8 cellular contexts compared by ENCODE assay signal in the genomic region with DNA sequence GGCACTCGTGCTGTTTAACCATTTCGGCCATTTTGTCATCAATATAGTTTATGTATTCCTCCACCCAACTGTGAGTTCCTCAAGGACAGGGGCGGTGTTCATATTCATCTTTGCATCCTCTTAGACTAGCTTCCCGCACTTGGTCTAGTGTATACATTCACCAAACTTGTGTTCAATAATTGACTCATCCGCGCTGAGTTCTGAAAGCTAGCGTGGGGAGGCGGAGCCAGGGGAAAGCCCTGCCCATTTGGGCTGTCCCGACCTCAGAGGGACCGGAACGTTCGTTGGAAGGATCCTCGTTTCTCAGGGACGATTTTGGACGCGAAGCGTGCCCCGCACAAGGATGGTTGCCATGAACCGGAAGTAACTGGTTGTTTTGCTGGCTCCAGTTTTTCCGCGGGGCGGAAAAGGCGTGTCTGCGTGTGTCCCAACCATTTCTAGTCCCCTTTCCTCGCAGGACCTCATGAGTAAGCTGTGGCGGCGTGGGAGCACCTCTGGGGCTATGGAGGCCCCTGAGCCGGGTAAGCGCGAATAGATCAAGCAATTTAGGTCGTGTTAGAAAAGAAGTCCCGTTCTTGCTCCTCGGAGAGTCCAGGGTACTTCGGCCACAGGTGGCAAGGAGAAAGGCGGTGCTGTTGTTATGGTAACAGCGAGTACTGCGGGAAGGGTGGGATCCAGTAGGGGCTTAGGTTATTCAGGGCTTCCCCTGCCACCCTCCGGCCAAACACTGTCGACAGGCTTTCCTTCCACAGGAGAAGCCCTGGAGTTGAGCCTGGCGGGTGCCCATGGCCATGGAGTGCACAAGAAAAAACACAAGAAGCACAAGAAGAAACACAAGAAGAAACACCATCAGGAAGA. TPM values are rescaled to one million over a fixed set of nuclear protein-coding genes. Genes with fewer than 3 reads are reported as not detected.
A peak's percentile ranks its signal among the peaks of the same experiment; 100 is the strongest.
DNase-seq lines count a peak whose midpoint lies in the region; TF ChIP-seq lines count a peak whose summit lies in the region.

A gene (plus strand): TSS at position 434 of the 858 bp plus-strand sequence. CDS start 30 bp downstream, at position 464.

- peaks cover 42% of the 10 kb centered on the region for H3K4me1 Mint-ChIP-seq in nephron
- H3K4me1 Mint-ChIP-seq in stimulated activated naive CD8-positive, alpha-beta T cell treated with anti-CD3 and anti-CD28 coated beads, Interleukin-15, Interleukin-2, amounts not matched to agents 100 ng/mL and 50 ng/mL, for 24 hours (ENCODE audit: low read depth) = peaks cover 64% of the 10 kb centered on the region

- H3K4me3 ChIP-seq in H7 (ENCODE audit: insufficient read depth, low read depth, low read length) = peak within 1 kb of the TSS; percentile 59

- H3K27me3 ChIP-seq in H7 (ENCODE audit: control insufficient read depth, insufficient read depth, low read length) = no peaks in the 10 kb centered on the region

- peak within 1 kb of the TSS; percentile 94 to 97 (median 96) for H3K4me3 Mint-ChIP-seq in nephron
- peak within 1 kb of the TSS; percentile 96 for H3K4me3 Mint-ChIP-seq in stimulated activated naive CD8-positive, alpha-beta T cell treated with anti-CD3 and anti-CD28 coated beads, Interleukin-15, Interleukin-2, amounts not matched to agents 100 ng/mL and 50 ng/mL, for 24 hours

- DNase-seq in EH (ENCODE audit: low read depth) = peak; percentile 97
- peak; percentile 87 for DNase-seq in H7
- peak; percentile 94 for DNase-seq in M059J (ENCODE audit: low read depth)
- DNase-seq in SHP77 (lab: John Stamatoyannopoulos, UW) = peak; percentile 90 to 95
- DNase-seq in activated effector memory CD4-positive, alpha-beta T cell treated with Interleukin-2 at 50 U/mL for 16 hours = peak; percentile 96
- DNase-seq in fibroblast of peridontal ligament (ENCODE audit: extremely low read depth) = peak; percentile 99

- no peaks in the 10 kb centered on the region for H3K36me3 ChIP-seq in H7 (replicated peaks; ENCODE audit: control insufficient read depth, insufficient read depth, low read length)

- H3K27ac Mint-ChIP-seq in nephron = peak within 1 kb of the TSS; percentile 83 to 99 (median 96)
- peak within 1 kb of the TSS; percentile 94 for H3K27ac Mint-ChIP-seq in stimulated activated naive CD8-positive, alpha-beta T cell treated with anti-CD3 and anti-CD28 coated beads, Interleukin-15, Interleukin-2, amounts not matched to agents 100 ng/mL and 50 ng/mL, for 24 hours

- TF ChIP-seq CTCF in nephron (IDR thresholded peaks at IDR 0.05; ENCODE audit: unreplicated experiment in 3 of 3) = no peak

- H3K27me3 Mint-ChIP-seq in nephron (ENCODE audit: low read depth) = no peaks in the 10 kb centered on the region
- H3K27me3 Mint-ChIP-seq in stimulated activated naive CD8-positive, alpha-beta T cell treated with anti-CD3 and anti-CD28 coated beads, Interleukin-15, Interleukin-2, amounts not matched to agents 100 ng/mL and 50 ng/mL, for 24 hours = no peaks in the 10 kb centered on the region

- no peaks in the 10 kb centered on the region for H3K36me3 Mint-ChIP-seq in nephron (ENCODE audit: low read depth)
- H3K36me3 Mint-ChIP-seq in stimulated activated naive CD8-positive, alpha-beta T cell treated with anti-CD3 and anti-CD28 coated beads, Interleukin-15, Interleukin-2, amounts not matched to agents 100 ng/mL and 50 ng/mL, for 24 hours (ENCODE audit: low read depth) = peaks cover 19% of the 10 kb centered on the region

- H3K9me3 Mint-ChIP-seq in nephron = no peaks in the 10 kb centered on the region
- no peaks in the 10 kb centered on the region for H3K9me3 Mint-ChIP-seq in stimulated activated naive CD8-positive, alpha-beta T cell treated with anti-CD3 and anti-CD28 coated beads, Interleukin-15, Interleukin-2, amounts not matched to agents 100 ng/mL and 50 ng/mL, for 24 hours

RNA-seq across cellular contexts. Expression of the gene that starts here (rescaled TPM):
- 9.6 and 11.3 TPM in 2 replicates for total RNA-seq in H7 (2014; rRNA removed; shearing (Covaris generic))
- 7.8 and 27.8 TPM in 2 replicates for total RNA-seq in M059J (2014; rRNA removed; shearing (Covaris generic))

Comparison
In these comparisons a context has a peak if more than half of its experiments do, and no peak if none do; other contexts are left out.
1. Peak in every context shown above with its lines: DNase-seq and H3K4me3 ChIP-seq.